ENCODE assay signal across 34 cellular contexts in the genomic region with DNA sequence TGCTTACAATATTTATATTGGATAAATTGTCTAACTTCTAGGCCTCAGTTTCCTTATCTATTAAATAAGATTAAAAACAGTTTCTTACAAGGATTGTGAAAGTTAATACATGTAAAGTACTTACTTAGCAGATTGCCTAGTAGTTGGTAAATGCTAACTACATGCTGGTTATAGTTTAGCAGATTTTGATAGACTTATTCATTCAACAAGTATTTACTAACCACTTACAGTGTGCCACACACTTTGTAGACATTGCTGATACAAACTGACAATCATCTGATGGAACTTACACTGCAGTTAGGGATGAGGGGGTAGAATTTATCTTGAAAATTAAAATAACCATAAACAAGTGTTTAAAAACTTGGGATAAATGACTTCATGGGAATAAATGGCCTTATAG.
"Had no signal": no experiment of that assay in that cellular context is flagged by ENCODE, and none has a peak within 500 bp of the region (broad histone marks: within the 10 kb centered on the region; RNA-seq: fewer than 3 reads in every experiment).

No MANE protein-coding gene starts in this region.

- H3K4me1 Mint-ChIP-seq: activated CD4-positive, alpha-beta memory T cell treated with anti-CD3 and anti-CD28 coated beads, Interleukin-2, amount 10 ng/mL, durations not matched to agents 7 days and 5 days; activated naive CD4-positive, alpha-beta T cell treated with anti-CD3 and anti-CD28 coated beads, Interleukin-2, amount 10 ng/mL, durations not matched to agents 7 days and 5 days had no signal

- DNase-seq: activated CD4-positive, alpha-beta memory T cell treated with anti-CD3 and anti-CD28 coated beads, Interleukin-2, amount 10 ng/mL, durations not matched to agents 7 days and 5 days; activated CD4-positive, alpha-beta T cell treated with anti-CD3 and anti-CD28 coated beads for 1 hour; activated CD4-positive, alpha-beta T cell treated with anti-CD3 and anti-CD28 coated beads for 48 hours; activated CD4-positive, CD25-positive, alpha-beta regulatory T cell; activated CD8-positive, alpha-beta memory T cell treated with anti-CD3 and anti-CD28 coated beads for 24 hours; activated CD8-positive, alpha-beta memory T cell treated with anti-CD3 and anti-CD28 coated beads, Interleukin-2, amount 10 ng/mL, durations not matched to agents 7 days and 5 days; activated CD8-positive, alpha-beta memory T cell treated with anti-CD3 and anti-CD28 coated beads, Interleukin-2, amount 50 U/mL, for 48 hours; activated effector memory CD4-positive, alpha-beta T cell treated with Interleukin-2 at 50 U/mL for 16 hours; activated naive CD4-positive, alpha-beta T cell treated with anti-CD3 and anti-CD28 coated beads, Interleukin-2, amount 10 ng/mL, durations not matched to agents 7 days and 5 days; activated T-cell treated with anti-CD3 and anti-CD28 coated beads, Interleukin-2, amount 50 U/mL, for 48 hours; amniotic stem cell; aorta; brain microvascular endothelial cell; central memory CD4-positive, alpha-beta T cell; Kasumi-1; MG63; NCI-H1048; NCI-H1105 treated with DMSO at 0.1 percent for 48 hours; NCI-H1436; NCI-H1694; NCI-H2029; NCI-H2171; NCI-H510A; NCI-H526; NCI-H748 treated with DMSO at 0.1 percent for 48 hours; NK-92 treated with Interleukin-12 subunit alpha and Interleukin-12 subunit beta, amount 100 ng/mL, for 24 hours; PC-9; Right ventricle myocardium superior; SW 1271; T-helper 1 cell; T-helper 2 cell; T-helper 9 cell; WERI-Rb-1 had no signal

- H3K27me3 Mint-ChIP-seq: activated CD4-positive, alpha-beta memory T cell treated with anti-CD3 and anti-CD28 coated beads, Interleukin-2, amount 10 ng/mL, durations not matched to agents 7 days and 5 days; activated CD8-positive, alpha-beta memory T cell treated with anti-CD3 and anti-CD28 coated beads, Interleukin-2, amount 10 ng/mL, durations not matched to agents 7 days and 5 days; activated naive CD4-positive, alpha-beta T cell treated with anti-CD3 and anti-CD28 coated beads, Interleukin-2, amount 10 ng/mL, durations not matched to agents 7 days and 5 days; activated naive CD8-positive, alpha-beta T cell had no signal

- ATAC-seq: activated CD8-positive, alpha-beta memory T cell treated with anti-CD3 and anti-CD28 coated beads, Interleukin-2, amount 10 ng/mL, durations not matched to agents 7 days and 5 days had no signal

- H3K9me3 Mint-ChIP-seq: activated naive CD4-positive, alpha-beta T cell treated with anti-CD3 and anti-CD28 coated beads, Interleukin-2, amount 10 ng/mL, durations not matched to agents 7 days and 5 days had no signal

- H3K27ac Mint-ChIP-seq: activated CD4-positive, alpha-beta memory T cell treated with anti-CD3 and anti-CD28 coated beads, Interleukin-2, amount 10 ng/mL, durations not matched to agents 7 days and 5 days; activated CD8-positive, alpha-beta memory T cell treated with anti-CD3 and anti-CD28 coated beads, Interleukin-2, amount 10 ng/mL, durations not matched to agents 7 days and 5 days; activated naive CD4-positive, alpha-beta T cell treated with anti-CD3 and anti-CD28 coated beads, Interleukin-2, amount 10 ng/mL, durations not matched to agents 7 days and 5 days; activated naive CD8-positive, alpha-beta T cell had no signal

- H3K4me3 Mint-ChIP-seq: activated CD4-positive, alpha-beta memory T cell treated with anti-CD3 and anti-CD28 coated beads, Interleukin-2, amount 10 ng/mL, durations not matched to agents 7 days and 5 days; activated CD8-positive, alpha-beta memory T cell treated with anti-CD3 and anti-CD28 coated beads, Interleukin-2, amount 10 ng/mL, durations not matched to agents 7 days and 5 days; activated naive CD4-positive, alpha-beta T cell treated with anti-CD3 and anti-CD28 coated beads, Interleukin-2, amount 10 ng/mL, durations not matched to agents 7 days and 5 days; activated naive CD8-positive, alpha-beta T cell had no signal
